Comparison of ENCODE assay signal across 1 cellular context in genomic region chr3:170414202-170414663, GRCh38.
TF ChIP-seq lines count a peak whose summit lies in the region.

No MANE protein-coding gene starts in this region.

TF ChIP-seq in K562, 482 proteins besides CTCF, POLR2A, EP300 and RAD21 (continued from another document):
- no peak for TF ChIP-seq GMEB1 (CRISPR knock-in tag; IDR thresholded peaks at IDR 0.05)
- TF ChIP-seq BRD9 (IDR thresholded peaks at IDR 0.05; ENCODE audit: low read depth, partially characterized antibody), result no peak
- TF ChIP-seq STAG1 (CRISPR knock-in tag; IDR thresholded peaks at IDR 0.05; ENCODE audit: borderline replicate concordance), result peak; percentile 86; the same call in 1 of the 2 replicates
- TF ChIP-seq, protein P1, sequence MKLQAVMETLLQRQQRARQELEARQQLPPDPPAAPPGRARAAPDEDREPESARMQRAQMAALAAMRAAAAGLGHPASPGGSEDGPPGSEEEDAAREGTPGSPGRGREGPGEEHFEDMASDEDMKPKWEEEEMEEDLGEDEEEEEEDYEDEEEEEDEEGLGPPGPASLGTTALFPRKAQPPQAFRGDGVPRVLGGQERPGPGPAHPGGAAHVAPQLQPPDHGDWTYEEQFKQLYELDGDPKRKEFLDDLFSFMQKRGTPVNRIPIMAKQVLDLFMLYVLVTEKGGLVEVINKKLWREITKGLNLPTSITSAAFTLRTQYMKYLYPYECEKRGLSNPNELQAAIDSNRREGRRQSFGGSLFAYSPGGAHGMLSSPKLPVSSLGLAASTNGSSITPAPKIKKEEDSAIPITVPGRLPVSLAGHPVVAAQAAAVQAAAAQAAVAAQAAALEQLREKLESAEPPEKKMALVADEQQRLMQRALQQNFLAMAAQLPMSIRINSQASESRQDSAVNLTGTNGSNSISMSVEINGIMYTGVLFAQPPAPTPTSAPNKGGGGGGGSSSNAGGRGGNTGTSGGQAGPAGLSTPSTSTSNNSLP (IDR thresholded peaks at IDR 0.05; ENCODE audit: borderline replicate concordance, low read depth, low read length), result peak; percentile 10; the same call in 1 of the 2 replicates
- TF ChIP-seq ZNF316 (IDR thresholded peaks at IDR 0.05), result no peak
- TF ChIP-seq SOX6 (IDR thresholded peaks at IDR 0.05), result 0 out of 2 replicates have a peak, but pooled peaks have one; percentile 13
